9 cellular contexts compared by ENCODE assay signal in genomic region chr17:2071421-2072281, GRCh38. TPM values are rescaled to one million over a fixed set of nuclear protein-coding genes. Genes with fewer than 3 reads are reported as not detected.
DNase-seq lines count a peak whose midpoint lies in the region; ATAC-seq and TF ChIP-seq lines count a peak whose summit lies in the region.
"Had no signal": no experiment of that assay in that cellular context is flagged by ENCODE, and none has a peak within 500 bp of the region (broad histone marks: within the 10 kb centered on the region; RNA-seq: fewer than 3 reads in every experiment).

No MANE protein-coding gene starts in this region.

- H3K36me3 ChIP-seq in duodenal mucosa (ENCODE audit: control insufficient read depth in 1 of 2, insufficient read depth in 2 of 2, low read length in 2 of 2) = peaks cover 8 to 30% of the 10 kb centered on the region in 2 donors
- peaks cover 6 to 12% of the 10 kb centered on the region in 2 donors for H3K36me3 ChIP-seq in mucosa of rectum (ENCODE audit: control insufficient read depth in 2 of 2, insufficient read depth in 2 of 2, low read length in 2 of 2)
- H3K36me3 ChIP-seq in vagina = no peaks in the 10 kb centered on the region

- H3K4me3 ChIP-seq in duodenal mucosa (ENCODE audit: low read depth in 1 of 2, low read length in 2 of 2) (no peak overlapping the region), mucosa of rectum (ENCODE audit: low read length in 2 of 2) (no peak overlapping the region), vagina (peak overlapping the region in 1 of 2 donors; percentile 3)

- peaks cover 29 to 62% of the 10 kb centered on the region in 2 donors for H3K4me1 Mint-ChIP-seq in natural killer cell treated with Interleukin-12 subunit alpha and Interleukin-12 subunit beta and Interleukin-15 and Interleukin-18, amount 100 ng/mL, for 72 hours (ENCODE audit: low read depth in 2 of 2)
- H3K4me1 Mint-ChIP-seq in natural killer cell = peaks cover 15 to 21% of the 10 kb centered on the region in 2 donors

- peaks cover 6% of the 10 kb centered on the region for H3K36me3 Mint-ChIP-seq in natural killer cell treated with Interleukin-12 subunit alpha and Interleukin-12 subunit beta and Interleukin-15 and Interleukin-18, amount 100 ng/mL, for 72 hours
- H3K36me3 Mint-ChIP-seq in natural killer cell = no peaks in the 10 kb centered on the region

- peak overlapping the region; percentile 67 for H3K27ac ChIP-seq in duodenal mucosa (ENCODE audit: low read depth, low read length)
- H3K27ac ChIP-seq in mucosa of rectum (ENCODE audit: low read depth in 2 of 2, low read length in 2 of 2) = peak overlapping the region; percentile 62 to 79
- peak overlapping the region; percentile 82 for H3K27ac ChIP-seq in vagina

- peaks cover 53 to 56% of the 10 kb centered on the region in 2 donors for H3K4me1 ChIP-seq in duodenal mucosa (ENCODE audit: control insufficient read depth in 1 of 2, insufficient read depth in 2 of 2, low read length in 2 of 2)
- H3K4me1 ChIP-seq in mucosa of rectum (ENCODE audit: control insufficient read depth in 2 of 2, insufficient read depth in 2 of 2, low read length in 2 of 2) = peaks cover 18 to 42% of the 10 kb centered on the region in 2 donors
- peaks cover 59% of the 10 kb centered on the region for H3K4me1 ChIP-seq in vagina

- H3K27me3 Mint-ChIP-seq in natural killer cell treated with Interleukin-12 subunit alpha and Interleukin-12 subunit beta and Interleukin-15 and Interleukin-18, amount 100 ng/mL, for 72 hours = no peaks in the 10 kb centered on the region
- H3K27me3 Mint-ChIP-seq in natural killer cell (ENCODE audit: low read depth in 2 of 2) = no peaks in the 10 kb centered on the region

- no peak for TF ChIP-seq CTCF in natural killer cell (IDR thresholded peaks at IDR 0.05)
- TF ChIP-seq CTCF in vagina (IDR thresholded peaks at IDR 0.05) = no peak

- H3K4me3 Mint-ChIP-seq in natural killer cell treated with Interleukin-12 subunit alpha and Interleukin-12 subunit beta and Interleukin-15 and Interleukin-18, amount 100 ng/mL, for 72 hours = peak overlapping the region; percentile 83
- H3K4me3 Mint-ChIP-seq in natural killer cell = no peak overlapping the region

- ATAC-seq in natural killer cell treated with Interleukin-12 subunit alpha and Interleukin-12 subunit beta and Interleukin-15 and Interleukin-18, amount 100 ng/mL, for 72 hours = no peak
- no peak for ATAC-seq in natural killer cell
- ATAC-seq in HG03097 (IDR thresholded peaks at IDR 0.05; ENCODE audit: low FRiP score, unreplicated experiment) = no peak
- ATAC-seq in GM19463 (IDR thresholded peaks at IDR 0.05; ENCODE audit: unreplicated experiment) = no peak

- H3K9me3 Mint-ChIP-seq in natural killer cell treated with Interleukin-12 subunit alpha and Interleukin-12 subunit beta and Interleukin-15 and Interleukin-18, amount 100 ng/mL, for 72 hours = no peaks in the 10 kb centered on the region
- H3K9me3 Mint-ChIP-seq in natural killer cell = no peaks in the 10 kb centered on the region

- TF ChIP-seq POLR2A in vagina (IDR thresholded peaks at IDR 0.05) = no peak

- H3K9me3 ChIP-seq in duodenal mucosa (ENCODE audit: control insufficient read depth in 1 of 2, low read length in 2 of 2) = no peaks in the 10 kb centered on the region
- H3K9me3 ChIP-seq in mucosa of rectum (ENCODE audit: control insufficient read depth in 2 of 2, low read length in 2 of 2) = no peaks in the 10 kb centered on the region
- no peaks in the 10 kb centered on the region for H3K9me3 ChIP-seq in vagina

- H3K9ac ChIP-seq in duodenal mucosa (ENCODE audit: low read depth in 1 of 2, low read length in 2 of 2) (peak overlapping the region in 1 of 2 donors; percentile 1), mucosa of rectum (ENCODE audit: low read depth in 1 of 2, low read length in 2 of 2) (peak overlapping the region in 1 of 2 donors; percentile 24)

- peak overlapping the region in 1 of 2 donors; percentile 88 for H3K27ac Mint-ChIP-seq in natural killer cell treated with Interleukin-12 subunit alpha and Interleukin-12 subunit beta and Interleukin-15 and Interleukin-18, amount 100 ng/mL, for 72 hours
- H3K27ac Mint-ChIP-seq in natural killer cell = no peak overlapping the region

- no peak for DNase-seq in natural killer cell treated with Interleukin-12 subunit alpha and Interleukin-12 subunit beta and Interleukin-15 and Interleukin-18, amount 100 ng/mL, for 72 hours (ENCODE audit: low spot score)
- DNase-seq in natural killer cell (no peak), vagina (ENCODE audit: extremely low spot score in 2 of 2) (no peak), RKO (ENCODE audit: low spot score) (no peak)
- DNase-seq: NCI-H69 had no signal

- no peaks in the 10 kb centered on the region for H3K27me3 ChIP-seq in duodenal mucosa (ENCODE audit: control insufficient read depth in 1 of 2, insufficient read depth in 2 of 2, low read length in 2 of 2)
- H3K27me3 ChIP-seq in mucosa of rectum (ENCODE audit: control insufficient read depth in 2 of 2, insufficient read depth in 2 of 2, low read length in 2 of 2) = no peaks in the 10 kb centered on the region
- H3K27me3 ChIP-seq in vagina = no peaks in the 10 kb centered on the region

- intact Hi-C loops in natural killer cell (cut with micrococcal nuclease) (no loop called here), vagina (cut with DNase I) (no loop called here)

RNA-seq across cellular contexts. Expression of gene HIC1, which starts 16.7 kb away (rescaled TPM):
- 10 to 100 TPM; 24.8 to 56.7 TPM for total RNA-seq in natural killer cell treated with Interleukin-12 subunit alpha and Interleukin-12 subunit beta and Interleukin-15 and Interleukin-18, amount 100 ng/mL, for 72 hours
- 10 to 100 TPM; 19.2 to 26.4 (median 20.7) TPM for total RNA-seq in natural killer cell
- 33.1 TPM for total RNA-seq in vagina

RNA-seq across cellular contexts. Expression of gene OVCA2, which starts 29.8 kb away (rescaled TPM):
- 10 to 100 TPM; 35.5 to 49.8 TPM for total RNA-seq in natural killer cell treated with Interleukin-12 subunit alpha and Interleukin-12 subunit beta and Interleukin-15 and Interleukin-18, amount 100 ng/mL, for 72 hours
- total RNA-seq in natural killer cell = 10 to 100 TPM; 27.9 to 33.8 (median 28.5) TPM
- total RNA-seq in vagina = 24.3 TPM

RNA-seq across cellular contexts. Expression of gene DPH1, which starts 41.7 kb away (rescaled TPM):
- 10 to 100 TPM; 32.5 to 34.7 TPM for total RNA-seq in natural killer cell treated with Interleukin-12 subunit alpha and Interleukin-12 subunit beta and Interleukin-15 and Interleukin-18, amount 100 ng/mL, for 72 hours
- total RNA-seq in natural killer cell (10 to 100 TPM; 60.2 to 65.2 (median 63.2) TPM), vagina (43.0 TPM)

RNA-seq across cellular contexts. Expression of gene RTN4RL1, which starts 46.5 kb away (rescaled TPM):
- total RNA-seq in natural killer cell treated with Interleukin-12 subunit alpha and Interleukin-12 subunit beta and Interleukin-15 and Interleukin-18, amount 100 ng/mL, for 72 hours = not detected
- under 1 TPM in 2 of 3 donors, not detected in 1; 0.15 to 0.23 TPM for total RNA-seq in natural killer cell
- 3.7 TPM for total RNA-seq in vagina
